Comparison of ENCODE assay signal across 18 cellular contexts in genomic region chr1:7560601-7561181, GRCh38.
DNase-seq lines count a peak whose midpoint lies in the region; ATAC-seq and TF ChIP-seq lines count a peak whose summit lies in the region.
"Had no signal": no experiment of that assay in that cellular context is flagged by ENCODE, and none has a peak within 500 bp of the region (broad histone marks: within the 10 kb centered on the region; RNA-seq: fewer than 3 reads in every experiment).

No MANE protein-coding gene starts in this region.

- peak; percentile 14 for DNase-seq in left cardiac atrium
- DNase-seq in right atrium auricular region (ENCODE audit: low spot score), result no peak
- DNase-seq in glutamatergic neuron, result peak; percentile 10
- no peak for DNase-seq in neuronal stem cell (ENCODE audit: low spot score)
- no peak for DNase-seq in EL
- no peak for DNase-seq in DMS114 treated with DMSO at 0.1 percent for 48 hours (lab: John Stamatoyannopoulos, UW; ENCODE audit: unreplicated experiment)
- DNase-seq: Caco-2; CD4-positive, alpha-beta T cell; DMS 273 treated with DMSO at 0.1 percent for 48 hours; MV-4-11; NCI-H1105 treated with DMSO at 0.1 percent for 48 hours; NCI-H2029 treated with DMSO at 0.1 percent for 48 hours; NCI-H345; NCI-H774; NK-92 treated with Interleukin-12 subunit alpha and Interleukin-12 subunit beta, amount 100 ng/mL, for 24 hours had no signal

- no peak overlapping the region for H3K4me2 ChIP-seq in neuronal stem cell (ENCODE audit: insufficient read depth, low read length, poor library complexity, severe bottlenecking)

- no peak overlapping the region for H3K23ac ChIP-seq in neuronal stem cell (ENCODE audit: low read depth, low read length, poor library complexity)

- H4K8ac ChIP-seq in neuronal stem cell (ENCODE audit: low read depth, low read length), result no peak overlapping the region

- H3K4me3 ChIP-seq in right atrium auricular region, result no peak overlapping the region
- H3K4me3 ChIP-seq in neuronal stem cell (ENCODE audit: low read length in 2 of 2), result peak overlapping the region in 1 of 2 donors; percentile 9
- H3K4me3 ChIP-seq: SJSA1 had no signal

- no CpG with 5 or more reads among the region's 15 CpGs for WGBS in neuronal stem cell (ENCODE audit: extremely low coverage in 2 of 2, insufficient read length in 2 of 2, insufficient replicate concordance in 1 of 2), 2 donors

- H3K4me1 Mint-ChIP-seq in glutamatergic neuron (ENCODE audit: low read depth, unreplicated experiment), result peaks cover 2% of the 10 kb centered on the region
- H3K4me1 Mint-ChIP-seq: IgD-negative memory B cell had no signal

- H2BK12ac ChIP-seq in neuronal stem cell (ENCODE audit: low read length), result peak overlapping the region; percentile 42

- H3K36me3 Mint-ChIP-seq in glutamatergic neuron (ENCODE audit: unreplicated experiment), result no peaks in the 10 kb centered on the region
- H3K36me3 Mint-ChIP-seq: IgD-negative memory B cell had no signal

- H3K4me3 Mint-ChIP-seq in glutamatergic neuron (ENCODE audit: unreplicated experiment), result no peak overlapping the region
- H3K4me3 Mint-ChIP-seq: CD4-positive, alpha-beta T cell; IgD-negative memory B cell had no signal

- peak overlapping the region; percentile 66 for H3K18ac ChIP-seq in neuronal stem cell (ENCODE audit: low read length)

- H2AFZ ChIP-seq in neuronal stem cell (ENCODE audit: low read length), result no peak overlapping the region

- H2AK5ac ChIP-seq in neuronal stem cell (ENCODE audit: low read depth, low read length), result peak overlapping the region; percentile 88

- ATAC-seq in left cardiac atrium, result no peak
- no peak for ATAC-seq in activated CD4-positive, CD25-positive, alpha-beta regulatory T cell treated with anti-CD3 and anti-CD28 coated beads, Interleukin-2, amount 50 U/mL, for 24 hours

- H2BK5ac ChIP-seq in neuronal stem cell (ENCODE audit: low read length), result no peak overlapping the region

- no peak overlapping the region for H3K4ac ChIP-seq in neuronal stem cell (ENCODE audit: low read length)

- H3K14ac ChIP-seq in neuronal stem cell (ENCODE audit: low read length), result peak overlapping the region; percentile 84

- H2BK15ac ChIP-seq in neuronal stem cell (ENCODE audit: low read length), result no peak overlapping the region

- peak overlapping the region; percentile 27 for H2BK120ac ChIP-seq in neuronal stem cell (ENCODE audit: low read depth, low read length)

- intact Hi-C loops in left cardiac atrium (cut with DNase I), result no loop called here

- H3K9ac ChIP-seq in neuronal stem cell (ENCODE audit: low read depth, low read length, poor library complexity), result no peak overlapping the region

- H3K79me1 ChIP-seq in neuronal stem cell (ENCODE audit: low read depth, low read length), result no peaks in the 10 kb centered on the region

- H3K27ac ChIP-seq in right atrium auricular region (no peak overlapping the region), neuronal stem cell (replicated peaks; ENCODE audit: low read length) (no peak overlapping the region)
- H3K27ac ChIP-seq: SJSA1 had no signal

- no peak overlapping the region for H4K91ac ChIP-seq in neuronal stem cell (ENCODE audit: low read depth, low read length, poor library complexity)

- peaks cover 0 to 41% of the 10 kb centered on the region in 2 donors for H3K4me1 ChIP-seq in right atrium auricular region
- peaks cover 0 to 9% of the 10 kb centered on the region in 2 donors for H3K4me1 ChIP-seq in neuronal stem cell (ENCODE audit: control insufficient read depth in 2 of 2, insufficient read depth in 1 of 2, low read depth in 1 of 2, low read length in 2 of 2)
- H3K4me1 ChIP-seq: Caco-2, SJSA1 had no signal

- H3K27me3 ChIP-seq in right atrium auricular region (no peaks in the 10 kb centered on the region), neuronal stem cell (ENCODE audit: control insufficient read depth in 3 of 3, insufficient read depth in 3 of 3, low read depth in 1 of 3, low read length in 3 of 3) (peaks cover 0 to 29% (median 0%) of the 10 kb centered on the region in 3 experiments)

- H3K9me3 ChIP-seq in right atrium auricular region, result no peaks in the 10 kb centered on the region
- H3K9me3 ChIP-seq in neuronal stem cell (replicated peaks in 1 of 2; ENCODE audit: control insufficient read depth in 2 of 2, insufficient read depth in 1 of 2, low read depth in 1 of 2, low read length in 2 of 2), result no peaks in the 10 kb centered on the region
- H3K9me3 ChIP-seq: Caco-2, SJSA1 had no signal

- H3K27ac Mint-ChIP-seq in glutamatergic neuron (ENCODE audit: unreplicated experiment), result no peak overlapping the region
- H3K27ac Mint-ChIP-seq: CD4-positive, alpha-beta T cell; IgD-negative memory B cell had no signal

- H3K36me3 ChIP-seq in right atrium auricular region (no peaks in the 10 kb centered on the region), neuronal stem cell (replicated peaks in 1 of 2; ENCODE audit: control insufficient read depth in 2 of 2, insufficient read depth in 2 of 2, low read length in 2 of 2) (no peaks in the 10 kb centered on the region)
- H3K36me3 ChIP-seq: SJSA1 had no signal

- peaks cover 3% of the 10 kb centered on the region for H3K9me3 Mint-ChIP-seq in glutamatergic neuron (ENCODE audit: unreplicated experiment)
- H3K9me3 Mint-ChIP-seq: CD4-positive, alpha-beta T cell; IgD-negative memory B cell had no signal

- TF ChIP-seq CTCF in right atrium auricular region (IDR thresholded peaks at IDR 0.05) (no peak), glutamatergic neuron (IDR thresholded peaks at IDR 0.05; ENCODE audit: partially characterized antibody, unreplicated experiment) (no peak)

- H3K27me3 Mint-ChIP-seq in glutamatergic neuron (ENCODE audit: unreplicated experiment), result peaks cover 3% of the 10 kb centered on the region

Comparison
In these comparisons a context has a peak if more than half of its experiments do, and no peak if none do; other contexts are left out.
1. DNase-seq: peak in left cardiac atrium (single experiment) and glutamatergic neuron (single experiment); none in right atrium auricular region (single experiment), neuronal stem cell (single experiment), EL (single experiment) and DMS114 treated with DMSO at 0.1 percent for 48 hours (single experiment).